ENCODE assay signal across 2 cellular contexts in genomic region chr20:10710995-10711775, GRCh38.
TF ChIP-seq lines count a peak whose summit lies in the region.

No MANE protein-coding gene starts in this region.

TF ChIP-seq in IMR-90, 13 proteins besides CTCF, POLR2A, EP300 and RAD21:
- TF ChIP-seq BHLHE40 (IDR thresholded peaks at IDR 0.05; ENCODE audit: low read depth, low read length) (peak; percentile 48), SMC3 (IDR thresholded peaks at IDR 0.05; ENCODE audit: low read depth, low read length) (no peak)

TF ChIP-seq in HEK293T, 16 proteins besides CTCF, POLR2A, EP300 and RAD21:
- TF ChIP-seq ARNT (IDR thresholded peaks at IDR 0.05) (no peak), FOXM1 (IDR thresholded peaks at IDR 0.05; ENCODE audit: borderline replicate concordance) (no peak), HDGF (IDR thresholded peaks at IDR 0.05; ENCODE audit: borderline replicate concordance) (no peak)
- TF ChIP-seq, protein P1, sequence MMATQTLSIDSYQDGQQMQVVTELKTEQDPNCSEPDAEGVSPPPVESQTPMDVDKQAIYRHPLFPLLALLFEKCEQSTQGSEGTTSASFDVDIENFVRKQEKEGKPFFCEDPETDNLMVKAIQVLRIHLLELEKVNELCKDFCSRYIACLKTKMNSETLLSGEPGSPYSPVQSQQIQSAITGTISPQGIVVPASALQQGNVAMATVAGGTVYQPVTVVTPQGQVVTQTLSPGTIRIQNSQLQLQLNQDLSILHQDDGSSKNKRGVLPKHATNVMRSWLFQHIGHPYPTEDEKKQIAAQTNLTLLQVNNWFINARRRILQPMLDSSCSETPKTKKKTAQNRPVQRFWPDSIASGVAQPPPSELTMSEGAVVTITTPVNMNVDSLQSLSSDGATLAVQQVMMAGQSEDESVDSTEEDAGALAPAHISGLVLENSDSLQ (IDR thresholded peaks at IDR 0.05), result no peak
